ENCODE assay signal across 8 cellular contexts in the genomic region with DNA sequence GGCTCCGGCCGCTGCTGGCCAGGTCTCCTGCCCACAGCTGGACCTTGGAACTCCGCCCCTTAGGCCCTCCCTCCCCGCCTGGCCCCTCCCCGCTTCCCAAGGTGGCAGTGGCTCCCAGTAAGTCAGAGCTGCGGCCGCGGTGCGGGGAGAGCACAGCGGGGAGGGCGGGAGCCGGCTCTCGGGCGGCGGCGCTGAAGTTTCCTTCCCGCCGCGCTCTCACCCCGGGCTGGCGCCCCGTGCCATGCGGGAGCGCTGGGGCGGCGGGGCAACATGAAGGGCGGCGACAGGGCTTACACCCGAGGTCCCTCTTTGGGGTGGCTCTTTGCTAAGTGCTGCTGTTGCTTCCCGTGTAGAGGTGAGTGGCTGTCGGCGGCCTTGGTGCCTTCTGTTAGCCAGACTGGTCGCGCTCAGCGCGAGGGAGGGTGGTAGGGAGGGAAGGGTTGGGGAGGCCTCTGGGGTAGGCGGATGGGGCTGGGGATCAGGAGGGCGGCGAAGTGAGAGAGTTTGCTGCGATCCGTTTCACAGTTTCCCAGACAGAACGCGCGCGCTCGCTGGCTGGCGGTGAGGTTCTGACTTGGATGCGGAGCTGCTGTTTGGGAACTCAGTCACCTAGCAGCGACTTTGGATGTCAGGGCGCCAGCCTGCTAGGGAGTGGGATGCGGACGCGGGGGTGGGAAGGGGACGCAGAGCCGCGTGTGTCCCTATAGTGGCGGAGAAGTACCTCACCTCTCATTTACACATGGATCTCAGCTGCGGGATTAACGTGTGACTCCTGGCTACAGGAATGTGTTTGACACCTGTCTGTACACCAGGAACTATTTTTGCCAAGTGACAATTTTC.
A peak's percentile ranks its signal among the peaks of the same experiment; 100 is the strongest.
DNase-seq lines count a peak whose midpoint lies in the region; ATAC-seq and TF ChIP-seq lines count a peak whose summit lies in the region.

No MANE protein-coding gene starts in this region.

- TF ChIP-seq POLR2A in GM18505 (IDR thresholded peaks at IDR 0.05; ENCODE audit: borderline replicate concordance, extremely low read depth, insufficient read depth, insufficient read length) = no peak

- CTCF ChIA-PET in AG04449 (lab: Yijun Ruan, JAX) = interaction anchor here (0.7 to 4.0 kb wide), 7 partner anchors 18 to 104 kb away, joined by 3 to 21 read pairs (median 5); no protein-coding TSS in a partner anchor
- CTCF ChIA-PET in HEK293 (lab: Yijun Ruan, JAX) = interaction anchor here (0.6 to 1.9 kb wide), 3 partner anchors 57 to 134 kb away, joined by 3 to 7 read pairs (median 3); no protein-coding TSS in a partner anchor

- no peaks in the 10 kb centered on the region for H3K36me3 ChIP-seq in HEK293 (ENCODE audit: control insufficient read depth in 2 of 2, insufficient read depth in 1 of 2, low read length in 2 of 2)

- no peaks in the 10 kb centered on the region for H3K4me1 ChIP-seq in HEK293 (ENCODE audit: control insufficient read depth, insufficient read depth, low read length)

- no peaks in the 10 kb centered on the region for H3K9me3 ChIP-seq in HEK293 (ENCODE audit: control insufficient read depth, insufficient read depth, low read depth, low read length)

- H3K4me3 ChIP-seq in AG04449 (ENCODE audit: low read depth, low read length) (peak overlapping the region; percentile 58), HEK293 (ENCODE audit: low read depth, low read length) (peak overlapping the region; percentile 61), WI38 (ENCODE audit: low read depth, low read length) (peak overlapping the region; percentile 25)

- H3K27ac ChIP-seq in HEK293 (ENCODE audit: extremely low read depth, low read depth, low read length) = no peak overlapping the region; the same call in 1 of the 2 replicates

- DNase-seq in AG04449 (ENCODE audit: low read depth, low spot score) = no peak
- peak; percentile 71 for DNase-seq in dermis blood vessel endothelial cell
- peak; percentile 57 to 58 for DNase-seq in lung microvascular endothelial cell (ENCODE audit: low read depth in 2 of 2)
- DNase-seq in stimulated activated CD8-positive, alpha-beta memory T cell treated with anti-CD3 and anti-CD28 coated beads, Interleukin-12 subunit alpha, Interleukin-12 subunit beta, amount 100 ng/mL, for 1 hour (ENCODE audit: low read depth) = peak; percentile 15

- TF ChIP-seq CTCF in AG04449 (IDR thresholded peaks at IDR 0.05; ENCODE audit: insufficient read depth, low read length, missing control alignments) (no peak), HEK293 (tag by site-specific recombination; IDR thresholded peaks at IDR 0.05) (no peak), WI38 (IDR thresholded peaks at IDR 0.05; ENCODE audit: low read depth, low read length) (no peak)

- ATAC-seq in GM18505 (IDR thresholded peaks at IDR 0.05; ENCODE audit: unreplicated experiment) (no peak), HG02840 (IDR thresholded peaks at IDR 0.05; ENCODE audit: low FRiP score, unreplicated experiment) (no peak)

- POLR2A ChIA-PET in AG04449 (lab: Yijun Ruan, JAX) (no interaction called here), HEK293 (lab: Yijun Ruan, JAX) (interaction anchor here (0.6 to 1.0 kb wide), 3 partner anchors 11 to 554 kb away, joined by 3 read pairs; no protein-coding TSS in a partner anchor)

TF ChIP-seq in HEK293, 187 proteins besides CTCF, POLR2A, EP300 and RAD21 (continues in another document):
- TF ChIP-seq ZNF76 (tag by site-specific recombination; IDR thresholded peaks at IDR 0.05; ENCODE audit: borderline replicate concordance, low read depth) (no peak), ZNF560 (tag by site-specific recombination; IDR thresholded peaks at IDR 0.05; ENCODE audit: borderline replicate concordance) (no peak), HOXD13 (CRISPR knock-in tag; IDR thresholded peaks at IDR 0.05; ENCODE audit: borderline replicate concordance) (no peak), KLF7 (tag by site-specific recombination; IDR thresholded peaks at IDR 0.05; ENCODE audit: borderline replicate concordance) (no peak), ZBTB8A (tag by site-specific recombination; IDR thresholded peaks at IDR 0.05) (peak; percentile 95), OSR2 (tag by site-specific recombination; IDR thresholded peaks at IDR 0.05) (peak; percentile 40), ZNF660 (tag by site-specific recombination; IDR thresholded peaks at IDR 0.05) (no peak), IKZF3 (tag by site-specific recombination; IDR thresholded peaks at IDR 0.05) (0 out of 2 replicates have a peak, but pooled peaks have one; percentile 25), ZNF521 (tag by site-specific recombination; IDR thresholded peaks at IDR 0.05) (no peak), ZBTB20 (tag by site-specific recombination; IDR thresholded peaks at IDR 0.05) (peak; percentile 60; the same call in 1 of the 2 replicates), ZNF112 (tag by site-specific recombination; IDR thresholded peaks at IDR 0.05) (no peak), ZNF558 (tag by site-specific recombination; IDR thresholded peaks at IDR 0.05) (no peak), ZBTB17 (tag by site-specific recombination; IDR thresholded peaks at IDR 0.05) (peak; percentile 59), ZNF23 (tag by site-specific recombination; IDR thresholded peaks at IDR 0.05; ENCODE audit: borderline replicate concordance) (no peak), ZNF292 (tag by site-specific recombination; IDR thresholded peaks at IDR 0.05; ENCODE audit: borderline replicate concordance, low read depth) (no peak), SCRT2 (tag by site-specific recombination; IDR thresholded peaks at IDR 0.05) (peak; percentile 48; the same call in 1 of the 2 replicates), ZNF629 (tag by site-specific recombination; IDR thresholded peaks at IDR 0.05) (0 out of 2 replicates have a peak, but pooled peaks have one; percentile 20), ZNF501 (tag by site-specific recombination; IDR thresholded peaks at IDR 0.05) (0 out of 2 replicates have a peak, but pooled peaks have one; percentile 40), ZNF626 (tag by site-specific recombination; IDR thresholded peaks at IDR 0.05) (no peak), ZNF561 (tag by site-specific recombination; IDR thresholded peaks at IDR 0.05; ENCODE audit: borderline replicate concordance) (0 out of 2 replicates have a peak, but pooled peaks have one; percentile 73), ZNF600 (tag by site-specific recombination; IDR thresholded peaks at IDR 0.05) (peak; percentile 95)
- TF ChIP-seq, protein P1, sequence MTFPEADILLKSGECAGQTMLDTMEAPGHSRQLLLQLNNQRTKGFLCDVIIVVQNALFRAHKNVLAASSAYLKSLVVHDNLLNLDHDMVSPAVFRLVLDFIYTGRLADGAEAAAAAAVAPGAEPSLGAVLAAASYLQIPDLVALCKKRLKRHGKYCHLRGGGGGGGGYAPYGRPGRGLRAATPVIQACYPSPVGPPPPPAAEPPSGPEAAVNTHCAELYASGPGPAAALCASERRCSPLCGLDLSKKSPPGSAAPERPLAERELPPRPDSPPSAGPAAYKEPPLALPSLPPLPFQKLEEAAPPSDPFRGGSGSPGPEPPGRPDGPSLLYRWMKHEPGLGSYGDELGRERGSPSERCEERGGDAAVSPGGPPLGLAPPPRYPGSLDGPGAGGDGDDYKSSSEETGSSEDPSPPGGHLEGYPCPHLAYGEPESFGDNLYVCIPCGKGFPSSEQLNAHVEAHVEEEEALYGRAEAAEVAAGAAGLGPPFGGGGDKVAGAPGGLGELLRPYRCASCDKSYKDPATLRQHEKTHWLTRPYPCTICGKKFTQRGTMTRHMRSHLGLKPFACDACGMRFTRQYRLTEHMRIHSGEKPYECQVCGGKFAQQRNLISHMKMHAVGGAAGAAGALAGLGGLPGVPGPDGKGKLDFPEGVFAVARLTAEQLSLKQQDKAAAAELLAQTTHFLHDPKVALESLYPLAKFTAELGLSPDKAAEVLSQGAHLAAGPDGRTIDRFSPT (tag by site-specific recombination; IDR thresholded peaks at IDR 0.05) = peak; percentile 80
- TF ChIP-seq, protein P2, sequence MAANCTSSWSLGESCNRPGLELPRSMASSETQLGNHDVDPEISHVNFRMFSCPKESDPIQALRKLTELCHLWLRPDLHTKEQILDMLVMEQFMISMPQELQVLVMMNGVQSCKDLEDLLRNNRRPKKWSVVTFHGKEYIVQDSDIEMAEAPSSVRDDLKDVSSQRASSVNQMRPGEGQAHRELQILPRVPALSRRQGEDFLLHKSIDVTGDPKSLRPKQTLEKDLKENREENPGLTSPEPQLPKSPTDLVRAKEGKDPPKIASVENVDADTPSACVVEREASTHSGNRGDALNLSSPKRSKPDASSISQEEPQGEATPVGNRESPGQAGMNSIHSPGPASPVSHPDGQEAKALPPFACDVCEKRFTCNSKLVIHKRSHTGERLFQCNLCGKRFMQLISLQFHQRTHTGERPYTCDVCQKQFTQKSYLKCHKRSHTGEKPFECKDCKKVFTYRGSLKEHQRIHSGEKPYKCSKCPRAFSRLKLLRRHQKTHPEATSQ (tag by site-specific recombination; IDR thresholded peaks at IDR 0.05) = peak; percentile 12; the same call in 1 of the 2 replicates
- TF ChIP-seq, protein P3, sequence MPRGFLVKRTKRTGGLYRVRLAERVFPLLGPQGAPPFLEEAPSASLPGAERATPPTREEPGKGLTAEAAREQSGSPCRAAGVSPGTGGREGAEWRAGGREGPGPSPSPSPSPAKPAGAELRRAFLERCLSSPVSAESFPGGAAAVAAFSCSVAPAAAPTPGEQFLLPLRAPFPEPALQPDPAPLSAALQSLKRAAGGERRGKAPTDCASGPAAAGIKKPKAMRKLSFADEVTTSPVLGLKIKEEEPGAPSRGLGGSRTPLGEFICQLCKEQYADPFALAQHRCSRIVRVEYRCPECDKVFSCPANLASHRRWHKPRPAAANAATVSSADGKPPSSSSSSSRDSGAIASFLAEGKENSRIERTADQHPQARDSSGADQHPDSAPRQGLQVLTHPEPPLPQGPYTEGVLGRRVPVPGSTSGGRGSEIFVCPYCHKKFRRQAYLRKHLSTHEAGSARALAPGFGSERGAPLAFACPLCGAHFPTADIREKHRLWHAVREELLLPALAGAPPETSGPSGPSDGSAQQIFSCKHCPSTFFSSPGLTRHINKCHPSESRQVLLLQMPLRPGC (tag by site-specific recombination; IDR thresholded peaks at IDR 0.05) = no peak
- TF ChIP-seq, protein P4, sequence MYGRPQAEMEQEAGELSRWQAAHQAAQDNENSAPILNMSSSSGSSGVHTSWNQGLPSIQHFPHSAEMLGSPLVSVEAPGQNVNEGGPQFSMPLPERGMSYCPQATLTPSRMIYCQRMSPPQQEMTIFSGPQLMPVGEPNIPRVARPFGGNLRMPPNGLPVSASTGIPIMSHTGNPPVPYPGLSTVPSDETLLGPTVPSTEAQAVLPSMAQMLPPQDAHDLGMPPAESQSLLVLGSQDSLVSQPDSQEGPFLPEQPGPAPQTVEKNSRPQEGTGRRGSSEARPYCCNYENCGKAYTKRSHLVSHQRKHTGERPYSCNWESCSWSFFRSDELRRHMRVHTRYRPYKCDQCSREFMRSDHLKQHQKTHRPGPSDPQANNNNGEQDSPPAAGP (tag by site-specific recombination; IDR thresholded peaks at IDR 0.05) = peak; percentile 40; the same call in 1 of the 2 replicates
